In genomic region chr3:43289401-43289800, GRCh38 we compare ENCODE assay signal across 11 cellular contexts. TPM values are rescaled to one million over a fixed set of nuclear protein-coding genes. Genes with fewer than 3 reads are reported as not detected.
DNase-seq lines count a peak whose midpoint lies in the region; ATAC-seq, FAIRE-seq and TF ChIP-seq lines count a peak whose summit lies in the region.
"Had no signal": no experiment of that assay in that cellular context is flagged by ENCODE, and none has a peak within 500 bp of the region (broad histone marks: within the 10 kb centered on the region; RNA-seq: fewer than 3 reads in every experiment).

No MANE protein-coding gene starts in this region.

- no peaks in the 10 kb centered on the region for H3K9me3 Mint-ChIP-seq in activated B cell treated with CpG ODN at 0.5 μM for 24 hours
- H3K9me3 Mint-ChIP-seq: H9 had no signal

- H3K27me3 Mint-ChIP-seq in activated B cell treated with CpG ODN at 0.5 μM for 24 hours = no peaks in the 10 kb centered on the region

- H3K4me3 ChIP-seq in fibroblast of pulmonary artery (replicated peaks; ENCODE audit: low read depth, low read length) = peak overlapping the region; percentile 79
- H3K4me3 ChIP-seq in skeletal muscle satellite cell (ENCODE audit: low read length) = peak overlapping the region; percentile 89

- no peak for FAIRE-seq in frontal cortex (lab: Jason Lieb, UNC)

- CTCF ChIA-PET in activated B cell treated with CpG ODN at 0.5 μM for 24 hours (lab: Charles Lee) = no interaction called here

- ATAC-seq in activated B cell treated with CpG ODN at 0.5 μM for 24 hours (ENCODE audit: low read depth) (no peak), GM18868 (IDR thresholded peaks at IDR 0.05; ENCODE audit: unreplicated experiment) (no peak)

- H3K4me3 Mint-ChIP-seq in activated B cell treated with CpG ODN at 0.5 μM for 24 hours = peak overlapping the region; percentile 91

- peak overlapping the region; percentile 81 for H3K27ac Mint-ChIP-seq in activated B cell treated with CpG ODN at 0.5 μM for 24 hours

- H3K36me3 Mint-ChIP-seq in activated B cell treated with CpG ODN at 0.5 μM for 24 hours (ENCODE audit: low read depth) = peaks cover 20% of the 10 kb centered on the region

- DNase-seq in EH (ENCODE audit: low read depth) (peak; percentile 11), activated B cell treated with CpG ODN at 0.5 μM for 24 hours (no peak), fibroblast of pulmonary artery (ENCODE audit: low read depth) (no peak), A172 (ENCODE audit: low spot score) (no peak), frontal cortex (ENCODE audit: low spot score in 2 of 2) (no peak)
- no peak for DNase-seq in NK-92 treated with Interleukin-12 subunit alpha and Interleukin-12 subunit beta, amount 100 ng/mL, for 24 hours (lab: John Stamatoyannopoulos, UW)
- DNase-seq: H9, KG1, SIG-M5 had no signal

- peaks cover 32% of the 10 kb centered on the region for H3K4me1 ChIP-seq in skeletal muscle satellite cell (ENCODE audit: control insufficient read depth, insufficient read depth, low read length)

- peaks cover 76% of the 10 kb centered on the region for H3K4me1 Mint-ChIP-seq in activated B cell treated with CpG ODN at 0.5 μM for 24 hours

- peak overlapping the region; percentile 94 for H3K9ac ChIP-seq in skeletal muscle satellite cell (ENCODE audit: low read depth, low read length)

- no peaks in the 10 kb centered on the region for H3K27me3 ChIP-seq in skeletal muscle satellite cell (ENCODE audit: control insufficient read depth, insufficient read depth, low read length)

- intact Hi-C loops in activated B cell treated with CpG ODN at 0.5 μM for 24 hours (cut with micrococcal nuclease) = loop anchor here (5.0 to 10.0 kb wide), 4 partner anchors 485 to 1688 kb away; partner anchors contain the start of genes ACKR2, EXOSC7, HIGD1A and KIAA1143

- H3K9me3 ChIP-seq in skeletal muscle satellite cell (replicated peaks; ENCODE audit: low read length) = no peaks in the 10 kb centered on the region

- H3K36me3 ChIP-seq in skeletal muscle satellite cell (ENCODE audit: insufficient read depth, low read length) = no peaks in the 10 kb centered on the region

- TF ChIP-seq CTCF in activated B cell treated with CpG ODN at 0.5 μM for 24 hours (IDR thresholded peaks at IDR 0.05) (no peak), fibroblast of pulmonary artery (IDR thresholded peaks at IDR 0.05; ENCODE audit: low read length, missing control alignments) (no peak)

- H3K4me2 ChIP-seq in skeletal muscle satellite cell (ENCODE audit: low read length) = peak overlapping the region; percentile 84

- POLR2A ChIA-PET in activated B cell treated with CpG ODN at 0.5 μM for 24 hours (lab: Charles Lee) = no interaction called here

RNA-seq across cellular contexts. Expression of gene SNRK, which starts 3.1 kb away (rescaled TPM):
- total RNA-seq in activated B cell treated with CpG ODN at 0.5 μM for 24 hours = 31.1 TPM in 2 replicates
- total RNA-seq in skeletal muscle satellite cell (2012; rRNA removed) = 8.5 and 12.4 TPM in 2 replicates
- 11.6 and 16.5 TPM in 2 replicates for total RNA-seq in A172 (2014; rRNA removed; shearing (Covaris generic))
- total RNA-seq in frontal cortex = 97.8 TPM
